In genomic region chrX:51404445-51404844, GRCh38 we compare ENCODE assay signal across 20 cellular contexts.
DNase-seq lines count a peak whose midpoint lies in the region; ATAC-seq, FAIRE-seq and TF ChIP-seq lines count a peak whose summit lies in the region.
"Had no signal": no experiment of that assay in that cellular context is flagged by ENCODE, and none has a peak within 500 bp of the region (broad histone marks: within the 10 kb centered on the region; RNA-seq: fewer than 3 reads in every experiment).

No MANE protein-coding gene starts in this region.

- H2AK5ac ChIP-seq in IMR-90 (ENCODE audit: low read depth, low read length), result no peak overlapping the region

- no peaks in the 10 kb centered on the region for H3K36me3 ChIP-seq in IMR-90 (ENCODE audit: control insufficient read depth, insufficient read depth, low read length)
- no peaks in the 10 kb centered on the region for H3K36me3 ChIP-seq in K562 (ENCODE audit: control insufficient read depth, insufficient read depth, low read length)
- H3K36me3 ChIP-seq: BLaER1 treated with 17β-estradiol and CSF1 and Interleukin-3, amounts not matched to agents 10 nM and 100 nM had no signal

- TF ChIP-seq POLR2A in A549 (IDR thresholded peaks at IDR 0.05; ENCODE audit: low read length) (no peak), IMR-90 (IDR thresholded peaks at IDR 0.05; ENCODE audit: low read depth, low read length) (no peak), K562 (conservative IDR thresholded peaks at IDR 0.05) (no peak)

- dilution Hi-C loops in IMR-90 (cut with HindIII; ENCODE audit: low sequenced_read_pairs, unreplicated experiment), result no loop called here

- H3K27ac ChIP-seq in A549 (no peak overlapping the region), IMR-90 (ENCODE audit: insufficient read depth, low read length) (no peak overlapping the region), K562 (ENCODE audit: extremely low read depth, low read depth, low read length) (no peak overlapping the region)
- H3K27ac ChIP-seq: BLaER1 treated with 17β-estradiol and CSF1 and Interleukin-3, amounts not matched to agents 10 nM and 100 nM; C4-2B had no signal

- H3K4ac ChIP-seq in IMR-90 (ENCODE audit: low read depth, low read length), result no peak overlapping the region

- H4K20me1 ChIP-seq in IMR-90 (ENCODE audit: insufficient read depth, low read length) (no peaks in the 10 kb centered on the region), K562 (replicated peaks; ENCODE audit: control insufficient read depth, insufficient read depth, low read length) (no peaks in the 10 kb centered on the region)
- H4K20me1 ChIP-seq: BLaER1 treated with 17β-estradiol and CSF1 and Interleukin-3, amounts not matched to agents 10 nM and 100 nM had no signal

- H2BK120ac ChIP-seq in IMR-90 (ENCODE audit: low read depth, low read length), result no peak overlapping the region

- WGBS in A549 (ENCODE audit: missing lambda C conversion rate), result 40% methylated on average over 4 of the region's 4 CpGs
- WGBS in IMR-90 (ENCODE audit: extremely low coverage in 2 of 2, insufficient read length in 1 of 2), 2 experiments, result no CpG with 5 or more reads among the region's 4 CpGs
- 0% methylated on average over 4 of the region's 4 CpGs for WGBS in K562 (ENCODE audit: insufficient coverage, low coverage, missing lambda C conversion rate)

- TF ChIP-seq RAD21 in A549 (conservative IDR thresholded peaks at IDR 0.05 in 1 of 2, IDR thresholded peaks at IDR 0.05 in 1 of 2), result no peak
- no peak for TF ChIP-seq RAD21 in IMR-90 (IDR thresholded peaks at IDR 0.05; ENCODE audit: low read length)
- no peak for TF ChIP-seq RAD21 in K562 (CRISPR knock-in tag; conservative IDR thresholded peaks at IDR 0.05 in 1 of 2, IDR thresholded peaks at IDR 0.05 in 1 of 2)

- H3K14ac ChIP-seq in IMR-90 (replicated peaks; ENCODE audit: low read depth, low read length), result no peak overlapping the region

- FAIRE-seq in A549 (lab: Jason Lieb, UNC), result no peak
- FAIRE-seq in K562 (lab: Jason Lieb, UNC), result no peak
- FAIRE-seq: A204.1, D721Med, G401.6, GM12891 had no signal

- no peak overlapping the region for H3K56ac ChIP-seq in IMR-90 (ENCODE audit: extremely low read depth, insufficient read depth, low read length)

- H2BK15ac ChIP-seq in IMR-90 (ENCODE audit: low read depth, low read length), result no peak overlapping the region

- no TSS peak for BruUV-seq in IMR-90 (replicated peaks; lab: Mats Ljungman, UMichigan)
- no TSS peak for BruUV-seq in K562 (replicated peaks; lab: Mats Ljungman, UMichigan)

- H2BK20ac ChIP-seq in IMR-90 (ENCODE audit: low read depth, low read length), result no peak overlapping the region

- DNase-seq in A549 (ENCODE audit: low read depth in 1 of 2, low spot score in 1 of 2) (no peak), IMR-90 (no peak), K562 (ENCODE audit: extremely low read depth in 1 of 4, low spot score in 3 of 4) (no peak), cardiac septum (ENCODE audit: low spot score) (no peak)
- no peak for DNase-seq in central memory CD4-positive, alpha-beta T cell
- DNase-seq: 8988T; AML-193; Caco-2; Calu3; CD4-positive, alpha-beta T cell; CD8-positive, alpha-beta T cell; DMS79 treated with DMSO at 0.1 percent for 48 hours; GF-D8 had no signal

- no peak overlapping the region for H4K91ac ChIP-seq in IMR-90 (ENCODE audit: insufficient read depth, low read depth, low read length)

- TF ChIP-seq CTCF in A549 (IDR thresholded peaks at IDR 0.05) (no peak), IMR-90 (conservative IDR thresholded peaks at IDR 0.05; ENCODE audit: low read depth, low read length) (no peak), K562 (IDR thresholded peaks at IDR 0.05 in 2 of 3, conservative IDR thresholded peaks at IDR 0.05 in 1 of 3; ENCODE audit: insufficient read depth in 2 of 3, low read depth in 1 of 3, low read length in 3 of 3) (no peak)

- no peak overlapping the region for H4K5ac ChIP-seq in IMR-90 (ENCODE audit: low read depth, low read length)

- no peak overlapping the region for H3K4me2 ChIP-seq in A549
- H3K4me2 ChIP-seq in IMR-90 (ENCODE audit: low read depth, low read length), result no peak overlapping the region
- H3K4me2 ChIP-seq in K562 (ENCODE audit: insufficient read depth, low read length), result no peak overlapping the region
- H3K4me2 ChIP-seq: BLaER1 treated with 17β-estradiol and CSF1 and Interleukin-3, amounts not matched to agents 10 nM and 100 nM had no signal

- H3K9me1 ChIP-seq in IMR-90 (ENCODE audit: insufficient read depth, low read length) (no peaks in the 10 kb centered on the region), K562 (ENCODE audit: control insufficient read depth, insufficient read depth, low read length) (no peaks in the 10 kb centered on the region)

- no peaks in the 10 kb centered on the region for H3K79me1 ChIP-seq in IMR-90 (ENCODE audit: low read depth in 1 of 2, low read length in 2 of 2)

- no peak overlapping the region for H3K9ac ChIP-seq in IMR-90 (ENCODE audit: low read depth, low read length)
- H3K9ac ChIP-seq in K562 (ENCODE audit: insufficient read depth in 1 of 2, low read depth in 2 of 2, low read length in 2 of 2), result no peak overlapping the region
- H3K9ac ChIP-seq: BLaER1 treated with 17β-estradiol and CSF1 and Interleukin-3, amounts not matched to agents 10 nM and 100 nM had no signal

- in situ Hi-C loops in IMR-90 (cut with MboI; ENCODE audit: low sequenced_read_pairs), result no loop called here
- in situ Hi-C loops in K562 (cut with MboI), result no loop called here

- H2AFZ ChIP-seq in IMR-90 (replicated peaks; ENCODE audit: low read length, poor library complexity) (no peak overlapping the region), K562 (ENCODE audit: low read depth, low read length) (no peak overlapping the region)

- no peak overlapping the region for H3K4me3 ChIP-seq in A549
- H3K4me3 ChIP-seq in IMR-90 (ENCODE audit: insufficient read depth, low read depth, low read length), result no peak overlapping the region
- no peak overlapping the region for H3K4me3 ChIP-seq in K562
- H3K4me3 ChIP-seq: BLaER1 treated with 17β-estradiol and CSF1 and Interleukin-3, amounts not matched to agents 10 nM and 100 nM had no signal

- POLR2A ChIA-PET in A549 (lab: Yijun Ruan, JAX) (no interaction called here), IMR-90 (lab: Charles Lee; ENCODE audit: unreplicated experiment) (no interaction called here), K562 (lab: Yijun Ruan, JAX) (no interaction called here)

- no peak for TF ChIP-seq EP300 in A549 (IDR thresholded peaks at IDR 0.05)
- TF ChIP-seq EP300 in K562 (IDR thresholded peaks at IDR 0.05; ENCODE audit: low read length), result no peak

- H2AK9ac ChIP-seq in IMR-90 (replicated peaks; ENCODE audit: low read depth, low read length, poor library complexity), result no peak overlapping the region

- H3K4me1 ChIP-seq in A549, result no peaks in the 10 kb centered on the region
- H3K4me1 ChIP-seq in IMR-90 (ENCODE audit: control insufficient read depth, insufficient read depth, low read length), result no peaks in the 10 kb centered on the region
- peaks cover 0 to 7% of the 10 kb centered on the region in 2 experiments; a peak in 1 of 5 replicates for H3K4me1 ChIP-seq in K562 (replicated peaks in 1 of 2; ENCODE audit: control insufficient read depth in 2 of 2, insufficient read depth in 2 of 2, low read length in 2 of 2)
- H3K4me1 ChIP-seq: BLaER1 treated with 17β-estradiol and CSF1 and Interleukin-3, amounts not matched to agents 10 nM and 100 nM; Caco-2 had no signal

- no peak overlapping the region for H3K18ac ChIP-seq in IMR-90 (ENCODE audit: low read depth, low read length)

- intact Hi-C loops in IMR-90 (cut with micrococcal nuclease), result no loop called here
- intact Hi-C loops in K562 (cut with micrococcal nuclease), result no loop called here
- intact Hi-C loops in cardiac septum (cut with DNase I), result no loop called here

- no peak overlapping the region for H3K23ac ChIP-seq in IMR-90 (ENCODE audit: low read depth, low read length)

- ATAC-seq in A549 (no peak), IMR-90 (ENCODE audit: low read depth) (no peak), K562 (no peak), GM21717 (IDR thresholded peaks at IDR 0.05; ENCODE audit: unreplicated experiment) (no peak)
- ATAC-seq: CD8-positive, alpha-beta T cell had no signal

- H3K27me3 ChIP-seq in IMR-90 (ENCODE audit: control insufficient read depth, insufficient read depth, low read length), result no peaks in the 10 kb centered on the region; the same call in 1 of the 2 replicates
- peaks cover 0 to 16% of the 10 kb centered on the region in 2 experiments; a peak in 2 of 5 replicates for H3K27me3 ChIP-seq in K562 (ENCODE audit: control insufficient read depth in 2 of 2, insufficient read depth in 2 of 2, low read length in 2 of 2)

- H2BK5ac ChIP-seq in IMR-90 (ENCODE audit: low read depth, low read length, poor library complexity, severe bottlenecking), result no peak overlapping the region

- no peaks in the 10 kb centered on the region for H3K79me2 ChIP-seq in K562 (ENCODE audit: control insufficient read depth, insufficient read depth, low read length)

- H4K8ac ChIP-seq in IMR-90 (ENCODE audit: low read depth in 2 of 2, low read length in 2 of 2), result no peak overlapping the region

- H3K9me3 ChIP-seq in A549 (no peaks in the 10 kb centered on the region), IMR-90 (ENCODE audit: control insufficient read depth, insufficient read depth, low read length) (peaks cover 5% of the 10 kb centered on the region; the same call in 1 of the 2 replicates), K562 (replicated peaks; ENCODE audit: control insufficient read depth, insufficient read depth, low read depth, low read length) (no peaks in the 10 kb centered on the region)
- H3K9me3 ChIP-seq: Caco-2 had no signal

- CTCF ChIA-PET in A549 (lab: Yijun Ruan, JAX) (interaction anchor here (0.9 kb wide), 1 partner anchor 16 kb away, joined by 3 read pairs; no protein-coding TSS in a partner anchor), IMR-90 (lab: Yijun Ruan, JAX) (no interaction called here), K562 (lab: Yijun Ruan, JAX; ENCODE audit: low intra/inter-chr PET ratio) (no interaction called here)

TF ChIP-seq in A549, 52 proteins besides CTCF, POLR2A, EP300 and RAD21:
- TF ChIP-seq MAFK (IDR thresholded peaks at IDR 0.05; ENCODE audit: partially characterized antibody) (peak; percentile 54), ZNF302 (CRISPR knock-in tag; IDR thresholded peaks at IDR 0.05) (no peak)

TF ChIP-seq in K562, 482 proteins besides CTCF, POLR2A, EP300 and RAD21:
- no peak for TF ChIP-seq ZNF212 (CRISPR knock-in tag; IDR thresholded peaks at IDR 0.05)
- TF ChIP-seq SP1 (CRISPR knock-in tag; IDR thresholded peaks at IDR 0.05), result no peak
- no peak for TF ChIP-seq PYGO2 (tag; IDR thresholded peaks at IDR 0.05)
- peak; percentile 75 for TF ChIP-seq ZNF316 (IDR thresholded peaks at IDR 0.05)
- no peak for TF ChIP-seq POLR2AphosphoS5 (IDR thresholded peaks at IDR 0.05; ENCODE audit: control insufficient read depth, insufficient read depth, low read depth, low read length)
- TF ChIP-seq YBX1 (IDR thresholded peaks at IDR 0.05), result no peak
- TF ChIP-seq C11orf30 (IDR thresholded peaks at IDR 0.05; ENCODE audit: low read depth), result peak; percentile 51; the same call in 1 of the 2 replicates
- no peak for TF ChIP-seq ZNF3 (CRISPR knock-in tag; IDR thresholded peaks at IDR 0.05)
- no peak for TF ChIP-seq TAF7 (tag; IDR thresholded peaks at IDR 0.05)
- no peak for TF ChIP-seq NFE2L1 (tag; IDR thresholded peaks at IDR 0.05; ENCODE audit: borderline replicate concordance, low read depth)

Comparison
In these comparisons a context has a peak if more than half of its experiments do, and no peak if none do; other contexts are left out.
1. Of the 35 proteins assayed by ChIP-seq in both K562 and A549: peak only in K562: none; only in A549: MAFK; in both: none; in neither: 34.